Comparison of ENCODE assay signal across 8 cellular contexts in the genomic region with DNA sequence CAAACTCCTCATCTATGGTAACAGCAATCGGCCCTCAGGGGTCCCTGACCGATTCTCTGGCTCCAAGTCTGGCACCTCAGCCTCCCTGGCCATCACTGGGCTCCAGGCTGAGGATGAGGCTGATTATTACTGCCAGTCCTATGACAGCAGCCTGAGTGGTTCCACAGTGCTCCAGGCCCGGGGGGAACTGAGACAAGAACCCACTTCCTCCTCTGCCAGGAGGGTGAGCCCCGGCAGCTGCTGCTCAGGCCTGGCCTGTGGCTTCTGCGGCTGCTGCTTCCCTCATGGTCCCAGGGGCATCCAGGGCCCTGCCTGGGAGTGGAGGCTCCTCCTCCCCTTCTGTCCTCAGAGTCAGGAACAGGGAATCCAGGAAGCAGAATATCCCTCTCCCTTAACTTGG.
DNase-seq lines count a peak whose midpoint lies in the region; ATAC-seq lines count a peak whose summit lies in the region.

No MANE protein-coding gene starts in this region.

- H4K20me1 ChIP-seq in BLaER1 treated with 17β-estradiol and CSF1 and Interleukin-3, amounts not matched to agents 10 nM and 100 nM = peaks cover 0 to 7% (median 4%) of the 10 kb centered on the region in 11 experiments; a peak in 8 of 22 replicates

- peak; percentile 96 for DNase-seq in SJCRH30
- peak; percentile 43 to 44 for DNase-seq in left colon
- no peak for DNase-seq in activated CD4-positive, alpha-beta T cell treated with anti-CD3 and anti-CD28 coated beads for 4 hours
- no peak for DNase-seq in GM19240 (ENCODE audit: insufficient read length, low spot score)
- no peak for DNase-seq in effector CD8-positive, alpha-beta T cell (lab: John Stamatoyannopoulos, UW)

- intact Hi-C loops in left colon (cut with DNase I, micrococcal nuclease) = no loop called here

- peak overlapping the region in 7 of 11 experiments; percentile 7 to 70 (median 48); a peak in 12 of 22 replicates for H3K27ac ChIP-seq in BLaER1 treated with 17β-estradiol and CSF1 and Interleukin-3, amounts not matched to agents 10 nM and 100 nM
- peak overlapping the region; percentile 58 for H3K27ac ChIP-seq in SJCRH30

- H3K9ac ChIP-seq in BLaER1 treated with 17β-estradiol and CSF1 and Interleukin-3, amounts not matched to agents 10 nM and 100 nM = peak overlapping the region in 4 of 11 experiments; percentile 8 to 39 (median 30); a peak in 3 of 22 replicates

- peak overlapping the region; percentile 71 to 94 (median 82) for H3K4me2 ChIP-seq in BLaER1 treated with 17β-estradiol and CSF1 and Interleukin-3, amounts not matched to agents 10 nM and 100 nM

- ATAC-seq in HG02642 (IDR thresholded peaks at IDR 0.05; ENCODE audit: poor library complexity, unreplicated experiment) (peak; percentile 61), left colon (peak; percentile 26), GM18858 (IDR thresholded peaks at IDR 0.05; ENCODE audit: unreplicated experiment) (no peak)

- peak overlapping the region in 1 of 10 experiments; percentile 23; a peak in 2 of 20 replicates for H3K4me3 ChIP-seq in BLaER1 treated with 17β-estradiol and CSF1 and Interleukin-3, amounts not matched to agents 10 nM and 100 nM
- H3K4me3 ChIP-seq in SJCRH30 = no peak overlapping the region

- H3K9me3 ChIP-seq in BLaER1 treated with 17β-estradiol and CSF1 and Interleukin-3, amounts not matched to agents 10 nM and 100 nM (replicated peaks in 1 of 11) = peaks cover 13 to 20% (median 17%) of the 10 kb centered on the region in 11 experiments; a peak in 21 of 22 replicates
- no peaks in the 10 kb centered on the region for H3K9me3 ChIP-seq in SJCRH30 (replicated peaks)

- peaks cover 31 to 46% (median 43%) of the 10 kb centered on the region in 10 experiments for H3K4me1 ChIP-seq in BLaER1 treated with 17β-estradiol and CSF1 and Interleukin-3, amounts not matched to agents 10 nM and 100 nM
- peaks cover 22% of the 10 kb centered on the region for H3K4me1 ChIP-seq in SJCRH30

- peaks cover 0 to 17% (median 10%) of the 10 kb centered on the region in 11 experiments; a peak in 14 of 22 replicates for H3K27me3 ChIP-seq in BLaER1 treated with 17β-estradiol and CSF1 and Interleukin-3, amounts not matched to agents 10 nM and 100 nM
- H3K27me3 ChIP-seq in SJCRH30 = no peaks in the 10 kb centered on the region

- no peaks in the 10 kb centered on the region for H3K36me3 ChIP-seq in BLaER1 treated with 17β-estradiol and CSF1 and Interleukin-3, amounts not matched to agents 10 nM and 100 nM
- no peaks in the 10 kb centered on the region for H3K36me3 ChIP-seq in SJCRH30

Comparison
In these comparisons a context has a peak if more than half of its experiments do, and no peak if none do; other contexts are left out.
1. DNase-seq: peak in SJCRH30 (2 of 2) and left colon (2 of 2); none in activated CD4-positive, alpha-beta T cell treated with anti-CD3 and anti-CD28 coated beads for 4 hours (0 of 2), GM19240 (single experiment) and effector CD8-positive, alpha-beta T cell (single experiment).